In the genomic region with DNA sequence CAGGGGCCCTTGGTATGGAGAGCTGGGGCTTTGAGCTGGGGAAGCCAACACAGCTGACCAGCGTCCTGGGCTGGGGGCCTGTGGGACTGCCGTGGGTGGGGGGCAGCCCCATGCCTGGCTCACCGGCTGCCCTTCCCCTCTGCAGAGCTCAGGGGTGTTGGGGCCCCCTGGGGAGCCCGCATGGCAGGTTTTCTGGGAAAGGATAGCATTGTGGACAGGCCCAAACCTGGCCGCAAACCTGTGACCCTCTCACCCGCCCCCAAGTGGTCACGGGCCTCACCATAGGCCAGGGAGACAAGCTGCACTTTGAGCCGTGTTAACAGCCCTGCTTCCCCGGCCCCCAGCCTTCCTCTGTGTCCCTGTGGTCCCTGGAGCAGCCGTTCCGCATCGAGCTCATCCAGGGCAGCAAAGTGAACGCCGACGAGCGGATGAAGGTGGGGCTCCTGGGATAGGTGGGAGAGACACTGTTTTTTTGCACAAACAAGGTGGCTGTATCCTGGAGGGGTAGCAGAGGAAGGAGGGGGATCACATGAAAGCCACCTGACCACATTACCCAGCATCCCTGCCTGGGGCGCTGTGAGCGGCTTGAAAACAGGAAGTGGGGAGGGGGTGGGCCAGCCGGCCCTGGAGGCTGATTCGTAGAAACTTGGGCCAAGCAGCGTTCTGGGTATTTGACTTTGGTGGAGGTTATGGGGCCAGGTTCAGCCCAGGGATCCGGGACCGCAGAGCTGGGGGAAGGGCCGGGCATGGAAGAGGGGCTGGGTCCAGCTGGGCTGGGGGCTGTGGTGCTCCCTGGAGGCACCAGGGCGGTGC, we compare ENCODE assay signal across 8 cellular contexts.
DNase-seq lines count a peak whose midpoint lies in the region; ATAC-seq, FAIRE-seq and TF ChIP-seq lines count a peak whose summit lies in the region.

No MANE protein-coding gene starts in this region.

- no peak overlapping the region for H3K4me2 ChIP-seq in GM23338

- peak; percentile 17 to 48; a peak in 3 of 4 replicates for TF ChIP-seq CTCF in GM23338 (conservative IDR thresholded peaks at IDR 0.05; ENCODE audit: low read depth in 2 of 2)
- no peak for TF ChIP-seq CTCF in RWPE1 (conservative IDR thresholded peaks at IDR 0.05; ENCODE audit: low read depth)
- TF ChIP-seq CTCF in D721Med (IDR thresholded peaks at IDR 0.05; ENCODE audit: insufficient read depth, missing control alignments) = no peak

- no peaks in the 10 kb centered on the region for H3K36me3 ChIP-seq in GM23338 (ENCODE audit: insufficient read depth)

- peak overlapping the region; percentile 94 for H3K27ac Mint-ChIP-seq in GM23338

- DNase-seq in COLO829 (ENCODE audit: low spot score) (peak; percentile 46), GM23338 (ENCODE audit: low spot score) (peak; percentile 78), RWPE1 (ENCODE audit: low spot score) (no peak), D721Med (ENCODE audit: insufficient read length, low spot score) (no peak), superior temporal gyrus (ENCODE audit: extremely low spot score) (no peak)
- DNase-seq in activated naive CD4-positive, alpha-beta T cell treated with Interleukin-2 at 50 U/mL for 16 hours = peak; percentile 83
- DNase-seq in stimulated activated CD4-positive, alpha-beta T cell treated with anti-CD3 and anti-CD28 coated beads, Interleukin-4, amount 100 ng/mL, for 48 hours (ENCODE audit: low read depth in 2 of 2) = peak; percentile 66 to 79

- peaks cover 9% of the 10 kb centered on the region; the same call in 2 of the 3 replicates for H3K36me3 Mint-ChIP-seq in GM23338 (ENCODE audit: low read depth)

- peaks cover 33% of the 10 kb centered on the region for H3K4me1 Mint-ChIP-seq in GM23338

- H3K9me2 ChIP-seq in GM23338 (ENCODE audit: insufficient read depth) = no peaks in the 10 kb centered on the region

- H3K27me3 ChIP-seq in GM23338 (ENCODE audit: insufficient read depth) = no peaks in the 10 kb centered on the region
- no peaks in the 10 kb centered on the region for H3K27me3 ChIP-seq in layer of hippocampus (ENCODE audit: control insufficient read depth, insufficient read depth, low read length)

- no peaks in the 10 kb centered on the region for H3K79me2 ChIP-seq in GM23338 (replicated peaks; ENCODE audit: insufficient read depth)

- CTCF ChIA-PET in RWPE1 (lab: Yijun Ruan, JAX) = interaction anchor here (0.7 kb wide), 1 partner anchor 122 kb away, joined by 6 read pairs; no protein-coding TSS in a partner anchor

- ATAC-seq in GM23338 = peak; percentile 9

- FAIRE-seq in D721Med (lab: Jason Lieb, UNC) = no peak

- POLR2A ChIA-PET in RWPE1 (lab: Yijun Ruan, JAX; ENCODE audit: low non-redundant PET) = no interaction called here

- peaks cover 6% of the 10 kb centered on the region; the same call in 1 of the 2 replicates for H3F3A ChIP-seq in GM23338 (replicated peaks; ENCODE audit: low read depth)

- no peak overlapping the region for H2AFZ ChIP-seq in GM23338

- H4K20me1 ChIP-seq in GM23338 (replicated peaks; ENCODE audit: insufficient read depth) = no peaks in the 10 kb centered on the region

- H3K4me1 ChIP-seq in GM23338 (ENCODE audit: insufficient read depth) = peaks cover 22% of the 10 kb centered on the region

- H3K9me3 Mint-ChIP-seq in GM23338 = no peaks in the 10 kb centered on the region

- H3K27ac ChIP-seq in GM23338 (ENCODE audit: low read depth) (peak overlapping the region; percentile 81), RWPE1 (peak overlapping the region; percentile 74), layer of hippocampus (ENCODE audit: low read depth, low read length) (peak overlapping the region; percentile 46)

- no peak overlapping the region for H3K4me3 ChIP-seq in GM23338

- peaks cover 18% of the 10 kb centered on the region for H3K27me3 Mint-ChIP-seq in GM23338 (ENCODE audit: insufficient read depth, low read depth, poor library complexity)

- peak overlapping the region; percentile 30; the same call in 2 of the 3 replicates for H3K4me3 Mint-ChIP-seq in GM23338

TF ChIP-seq in GM23338, 12 proteins besides CTCF, POLR2A, EP300 and RAD21:
- TF ChIP-seq NANOG (IDR thresholded peaks at IDR 0.05; ENCODE audit: borderline replicate concordance) (no peak), CREB1 (CRISPR knock-in tag; IDR thresholded peaks at IDR 0.05; ENCODE audit: low read depth) (no peak), ZNF462 (CRISPR knock-in tag; IDR thresholded peaks at IDR 0.05) (no peak)
- TF ChIP-seq, protein P1, sequence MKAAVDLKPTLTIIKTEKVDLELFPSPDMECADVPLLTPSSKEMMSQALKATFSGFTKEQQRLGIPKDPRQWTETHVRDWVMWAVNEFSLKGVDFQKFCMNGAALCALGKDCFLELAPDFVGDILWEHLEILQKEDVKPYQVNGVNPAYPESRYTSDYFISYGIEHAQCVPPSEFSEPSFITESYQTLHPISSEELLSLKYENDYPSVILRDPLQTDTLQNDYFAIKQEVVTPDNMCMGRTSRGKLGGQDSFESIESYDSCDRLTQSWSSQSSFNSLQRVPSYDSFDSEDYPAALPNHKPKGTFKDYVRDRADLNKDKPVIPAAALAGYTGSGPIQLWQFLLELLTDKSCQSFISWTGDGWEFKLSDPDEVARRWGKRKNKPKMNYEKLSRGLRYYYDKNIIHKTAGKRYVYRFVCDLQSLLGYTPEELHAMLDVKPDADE (IDR thresholded peaks at IDR 0.05) = peak; percentile 50; the same call in 1 of the 2 replicates

Comparison
In these comparisons a context has a peak if more than half of its experiments do, and no peak if none do; other contexts are left out.
1. DNase-seq: peak in COLO829 (single experiment), GM23338 (single experiment), activated naive CD4-positive, alpha-beta T cell treated with Interleukin-2 at 50 U/mL for 16 hours (single experiment) and stimulated activated CD4-positive, alpha-beta T cell treated with anti-CD3 and anti-CD28 coated beads, Interleukin-4, amount 100 ng/mL, for 48 hours (2 of 2); none in RWPE1 (single experiment), D721Med (single experiment) and superior temporal gyrus (single experiment).
2. CTCF ChIP-seq: peak in GM23338 (2 of 2); none in RWPE1 (single experiment) and D721Med (single experiment).
3. Peak in every context shown above with its lines, with median percentiles within 50 percentile points of each other: H3K27ac ChIP-seq.